Comparison of ENCODE assay signal across 2 cellular contexts in genomic region chr4:7133818-7134650, GRCh38. TPM values are rescaled to one million over a fixed set of nuclear protein-coding genes. Genes with fewer than 3 reads are reported as not detected.
"Had no signal": no experiment of that assay in that cellular context is flagged by ENCODE, and none has a peak within 500 bp of the region (broad histone marks: within the 10 kb centered on the region; RNA-seq: fewer than 3 reads in every experiment).

No MANE protein-coding gene starts in this region.

RNA-seq across cellular contexts. Expression of gene SORCS2, which starts 58.3 kb away (rescaled TPM):
- total RNA-seq: activated CD8-positive, alpha-beta memory T cell treated with anti-CD3 and anti-CD28 coated beads for 36 hours; T-helper 1 cell treated with Interleukin-12 subunit alpha and Interleukin-12 subunit beta and Interleukin-4 antibody, amounts not matched to agents 30 ng/mL and 1 ng/mL, for 36 hours had no signal
